ENCODE assay signal across 8 cellular contexts in the genomic region with DNA sequence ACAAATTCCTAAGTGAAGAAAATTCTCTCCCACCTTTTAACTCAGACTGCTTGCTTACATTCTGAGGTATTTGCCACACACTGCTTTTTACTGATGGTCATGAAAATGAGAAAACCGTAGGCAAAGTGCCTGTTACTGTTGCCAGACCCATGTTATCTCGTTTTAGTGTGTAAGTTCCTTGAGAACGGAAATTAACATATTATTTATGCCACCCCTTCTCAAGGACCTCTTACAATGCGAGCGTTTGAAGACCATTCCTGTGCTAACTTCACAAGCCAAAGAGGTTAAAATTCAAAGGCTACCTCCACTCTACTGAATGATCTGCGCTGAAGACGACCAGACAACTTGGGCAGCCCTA. TPM values are rescaled to one million over a fixed set of nuclear protein-coding genes. Genes with fewer than 3 reads are reported as not detected.
A peak's percentile ranks its signal among the peaks of the same experiment; 100 is the strongest.
DNase-seq lines count a peak whose midpoint lies in the region; ATAC-seq and TF ChIP-seq lines count a peak whose summit lies in the region.

No MANE protein-coding gene starts in this region.

- peak overlapping the region; percentile 97 for H3K4me2 ChIP-seq in Karpas-422 (ENCODE audit: low read depth, low read length, poor library complexity, severe bottlenecking)
- H3K4me2 ChIP-seq in neural progenitor cell = peak overlapping the region; percentile 90

- H3K9me3 ChIP-seq in Karpas-422 (ENCODE audit: low read length) (no peaks in the 10 kb centered on the region), neural progenitor cell (ENCODE audit: low read depth) (no peaks in the 10 kb centered on the region)
- no peaks in the 10 kb centered on the region for H3K9me3 ChIP-seq in effector memory CD4-positive, alpha-beta T cell (ENCODE audit: control insufficient read depth, low read length)

- H3K4me1 Mint-ChIP-seq in neural progenitor cell = peaks cover 14% of the 10 kb centered on the region

- H3K36me3 ChIP-seq in Karpas-422 (ENCODE audit: insufficient read depth, low read length) = peaks cover 10% of the 10 kb centered on the region; the same call in 1 of the 2 replicates
- peaks cover 3% of the 10 kb centered on the region for H3K36me3 ChIP-seq in effector memory CD4-positive, alpha-beta T cell (ENCODE audit: control insufficient read depth, insufficient read depth, low read length)
- H3K36me3 ChIP-seq in neural progenitor cell = no peaks in the 10 kb centered on the region

- H3K4me1 ChIP-seq in Karpas-422 (ENCODE audit: low read length) (peaks cover 39% of the 10 kb centered on the region), neural progenitor cell (peaks cover 9% of the 10 kb centered on the region)
- peaks cover 8% of the 10 kb centered on the region for H3K4me1 ChIP-seq in effector memory CD4-positive, alpha-beta T cell (ENCODE audit: control insufficient read depth, insufficient read depth, low read length, poor library complexity, severe bottlenecking)

- H3K27ac ChIP-seq in C4-2B (peak overlapping the region; percentile 98), Karpas-422 (ENCODE audit: low read length) (peak overlapping the region; percentile 82), neural progenitor cell (peak overlapping the region; percentile 97)
- H3K27ac ChIP-seq in effector memory CD4-positive, alpha-beta T cell (ENCODE audit: insufficient read depth, low read length, poor library complexity, severe bottlenecking) = peak overlapping the region; percentile 89

- H3K9ac ChIP-seq in Karpas-422 (ENCODE audit: low read length) (peak overlapping the region; percentile 87), neural progenitor cell (peak overlapping the region; percentile 96)

- H3K4me3 ChIP-seq in Karpas-422 (ENCODE audit: low read length) (peak overlapping the region; percentile 90), neural progenitor cell (peak overlapping the region; percentile 89)
- peak overlapping the region; percentile 76 for H3K4me3 ChIP-seq in effector memory CD4-positive, alpha-beta T cell (ENCODE audit: insufficient read depth, low read depth, low read length, poor library complexity, severe bottlenecking)

- no peaks in the 10 kb centered on the region for H3K27me3 Mint-ChIP-seq in neural progenitor cell (ENCODE audit: insufficient read depth, low read depth)

- peaks cover 57% of the 10 kb centered on the region for H3K79me2 ChIP-seq in Karpas-422 (ENCODE audit: low read length)
- peaks cover 53% of the 10 kb centered on the region for H3K79me2 ChIP-seq in neural progenitor cell (ENCODE audit: low read depth)

- no peak for DNase-seq in Karpas-422
- no peak for DNase-seq in effector memory CD4-positive, alpha-beta T cell
- no peak for DNase-seq in neural progenitor cell (ENCODE audit: low spot score)
- no peak for DNase-seq in NCI-H1436 (lab: John Stamatoyannopoulos, UW)
- DNase-seq in omental fat pad (ENCODE audit: low spot score) = no peak

- ATAC-seq in HG03108 (IDR thresholded peaks at IDR 0.05; ENCODE audit: unreplicated experiment) (no peak), GM19324 (IDR thresholded peaks at IDR 0.05; ENCODE audit: low FRiP score, unreplicated experiment) (no peak), omental fat pad (ENCODE audit: low FRiP score) (no peak)

- no peaks in the 10 kb centered on the region for H3K9me2 ChIP-seq in Karpas-422 (replicated peaks; ENCODE audit: insufficient read depth, low read length)

- H3K36me3 Mint-ChIP-seq in neural progenitor cell = no peaks in the 10 kb centered on the region

- H3F3A ChIP-seq in neural progenitor cell (ENCODE audit: low read depth) = peaks cover 10% of the 10 kb centered on the region

- TF ChIP-seq CTCF in C4-2B (conservative IDR thresholded peaks at IDR 0.05) = no peak
- no peak for TF ChIP-seq CTCF in neural progenitor cell (IDR thresholded peaks at IDR 0.05)
- TF ChIP-seq CTCF in omental fat pad (IDR thresholded peaks at IDR 0.05) = no peak

- H3K4me3 Mint-ChIP-seq in neural progenitor cell = peak overlapping the region; percentile 99

- no peaks in the 10 kb centered on the region for H4K20me1 ChIP-seq in Karpas-422 (ENCODE audit: insufficient read depth, low read depth, low read length)
- H4K20me1 ChIP-seq in neural progenitor cell (ENCODE audit: low read depth) = peaks cover 2% of the 10 kb centered on the region

- H3K27me3 ChIP-seq in Karpas-422 (ENCODE audit: low read length) (no peaks in the 10 kb centered on the region), neural progenitor cell (no peaks in the 10 kb centered on the region)
- H3K27me3 ChIP-seq in effector memory CD4-positive, alpha-beta T cell (replicated peaks; ENCODE audit: control insufficient read depth, insufficient read depth, low read length, poor library complexity, severe bottlenecking) = no peaks in the 10 kb centered on the region

- no peaks in the 10 kb centered on the region for H3K9me3 Mint-ChIP-seq in neural progenitor cell

- peak overlapping the region; percentile 77; the same call in 1 of the 2 replicates for H2AFZ ChIP-seq in Karpas-422 (ENCODE audit: low read length)
- H2AFZ ChIP-seq in neural progenitor cell (replicated peaks) = peak overlapping the region; percentile 98

- H3K27ac Mint-ChIP-seq in neural progenitor cell = peak overlapping the region; percentile 100

RNA-seq across cellular contexts. Expression of gene NVL, which starts 0.5 kb away (rescaled TPM):
- total RNA-seq in Karpas-422 (2014; rRNA removed; shearing (Covaris generic); ENCODE audit: low replicate concordance) = 27.1 and 32.0 TPM in 2 replicates
- total RNA-seq in neural progenitor cell (ENCODE audit: low replicate concordance) = 48.7 and 101 TPM in 2 replicates
- total RNA-seq in omental fat pad = 10 to 100 TPM in 3 of 4 donors, 1 to 10 TPM in 1; 10.0 to 21.9 (median 17.3) TPM

RNA-seq across cellular contexts. Expression of gene CNIH4, which starts 27.2 kb away (rescaled TPM):
- 23.9 and 49.1 TPM in 2 replicates for total RNA-seq in Karpas-422 (2014; rRNA removed; shearing (Covaris generic); ENCODE audit: low replicate concordance)
- total RNA-seq in neural progenitor cell (ENCODE audit: low replicate concordance) (56.5 and 91.8 TPM in 2 replicates), omental fat pad (10 to 100 TPM; 32.2 to 63.8 (median 35.7) TPM)
